10 cellular contexts compared by ENCODE assay signal in the genomic region with DNA sequence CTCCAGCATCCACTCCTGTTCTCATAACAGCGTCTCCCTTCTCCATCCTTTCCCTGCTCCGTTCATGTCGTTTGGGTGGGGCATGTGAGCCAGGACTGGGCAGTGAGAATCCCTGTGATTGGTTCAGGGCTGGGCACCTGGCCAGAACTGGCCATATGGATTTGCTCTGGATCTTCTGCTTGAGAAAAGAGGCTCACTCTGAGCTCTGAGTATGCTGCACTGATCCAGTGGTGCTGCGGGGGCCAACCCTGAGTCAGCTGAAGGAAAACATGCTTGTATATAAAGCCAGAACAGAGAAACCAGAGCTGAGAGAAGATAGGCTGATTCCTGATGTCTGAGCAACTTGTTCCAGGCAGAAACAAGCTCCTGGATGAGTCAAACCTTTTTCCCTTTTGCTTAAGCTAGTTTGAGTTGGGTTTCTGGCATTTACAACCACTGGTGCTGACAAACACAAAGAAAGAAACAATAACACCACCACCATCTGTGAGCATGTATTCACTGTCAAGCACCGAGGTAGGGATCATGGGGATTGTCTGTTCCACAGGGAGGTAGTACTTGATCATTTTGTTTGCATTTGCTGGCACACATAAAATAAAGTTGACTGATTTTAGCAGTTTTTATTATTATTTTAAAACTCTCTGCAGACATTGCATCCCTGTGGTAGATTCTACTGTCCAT. TPM values are rescaled to one million over a fixed set of nuclear protein-coding genes. Genes with fewer than 3 reads are reported as not detected.
A peak's percentile ranks its signal among the peaks of the same experiment; 100 is the strongest.
DNase-seq lines count a peak whose midpoint lies in the region; ATAC-seq and TF ChIP-seq lines count a peak whose summit lies in the region.
"Had no signal": no experiment of that assay in that cellular context is flagged by ENCODE, and none has a peak within 500 bp of the region (broad histone marks: within the 10 kb centered on the region; RNA-seq: fewer than 3 reads in every experiment).

No MANE protein-coding gene starts in this region.

- H3K4me3 ChIP-seq in heart right ventricle (no peak overlapping the region), stomach (no peak overlapping the region)

- H3K4me3 Mint-ChIP-seq in activated T-cell treated with anti-CD3 and anti-CD28 coated beads, Interleukin-2, amount 50 U/mL, for 24 hours = no peak overlapping the region

- H3K9me3 ChIP-seq in heart right ventricle (no peaks in the 10 kb centered on the region), stomach (no peaks in the 10 kb centered on the region)

- peak in 5 of 8 donors; percentile 17 to 75 (median 31) for ATAC-seq in heart right ventricle
- ATAC-seq in GM18867 (IDR thresholded peaks at IDR 0.05; ENCODE audit: unreplicated experiment) = no peak

- no peak for DNase-seq in activated T-cell treated with anti-CD3 and anti-CD28 coated beads, Interleukin-2, amount 50 U/mL, for 24 hours
- no peak for DNase-seq in activated T-cell treated with anti-CD3 and anti-CD28 coated beads for 4 hours
- peak; percentile 6 for DNase-seq in SW480 (ENCODE audit: low spot score)
- DNase-seq in heart right ventricle = peak; percentile 9 to 25
- peak; percentile 42 for DNase-seq in stomach
- DNase-seq in NCI-H1930 (lab: John Stamatoyannopoulos, UW) = no peak
- no peak for DNase-seq in activated naive CD4-positive, alpha-beta T cell (lab: John Stamatoyannopoulos, UW)
- DNase-seq: stimulated activated naive CD4-positive, alpha-beta T cell treated with Interleukin-2 at 50 U/mL for 16 hours had no signal

- TF ChIP-seq EP300 in stomach (IDR thresholded peaks at IDR 0.05) = no peak

- H3K4me1 Mint-ChIP-seq in activated T-cell treated with anti-CD3 and anti-CD28 coated beads, Interleukin-2, amount 50 U/mL, for 24 hours (ENCODE audit: low read depth) = peaks cover 6% of the 10 kb centered on the region

- no peaks in the 10 kb centered on the region for H3K9me3 Mint-ChIP-seq in activated T-cell treated with anti-CD3 and anti-CD28 coated beads, Interleukin-2, amount 50 U/mL, for 24 hours

- H3K27me3 Mint-ChIP-seq in activated T-cell treated with anti-CD3 and anti-CD28 coated beads, Interleukin-2, amount 50 U/mL, for 24 hours = no peaks in the 10 kb centered on the region

- H3K27ac ChIP-seq in heart right ventricle (no peak overlapping the region), stomach (peak overlapping the region in 4 of 5 donors; percentile 53 to 78 (median 60))
- H3K27ac ChIP-seq: VCaP had no signal

- 27 to 35% methylated on average over 5 of the region's 5 CpGs for WGBS in heart right ventricle, 2 donors
- 32 to 45% (median 44%) methylated on average over 5 of the region's 5 CpGs for WGBS in stomach, 5 donors

- H3K36me3 ChIP-seq in heart right ventricle (no peaks in the 10 kb centered on the region), stomach (no peaks in the 10 kb centered on the region)

- H3K27ac Mint-ChIP-seq in activated T-cell treated with anti-CD3 and anti-CD28 coated beads, Interleukin-2, amount 50 U/mL, for 24 hours = peak overlapping the region; percentile 71

- intact Hi-C loops in heart right ventricle (cut with DNase I) (no loop called here), stomach (cut with DNase I; ENCODE audit: low total_unique reads) (no loop called here)

- no peak for TF ChIP-seq CTCF in heart right ventricle (IDR thresholded peaks at IDR 0.05)
- TF ChIP-seq CTCF in stomach (IDR thresholded peaks at IDR 0.05) = no peak

- H3K36me3 Mint-ChIP-seq in activated T-cell treated with anti-CD3 and anti-CD28 coated beads, Interleukin-2, amount 50 U/mL, for 24 hours (ENCODE audit: low read depth) = no peaks in the 10 kb centered on the region

- TF ChIP-seq POLR2A in stomach (IDR thresholded peaks at IDR 0.05) = no peak

- H3K4me1 ChIP-seq in heart right ventricle (peaks cover 0 to 27% (median 0%) of the 10 kb centered on the region in 9 donors), stomach (peaks cover 0 to 14% (median 9%) of the 10 kb centered on the region in 4 donors)

- no peaks in the 10 kb centered on the region for H3K27me3 ChIP-seq in heart right ventricle
- H3K27me3 ChIP-seq in stomach = no peaks in the 10 kb centered on the region

RNA-seq across cellular contexts. Expression of gene HPD, which starts 14.0 kb away (rescaled TPM):
- 1 to 10 TPM in 6 of 10 donors, under 1 TPM in 4; 0.24 to 3.4 (median 1.2) TPM for total RNA-seq in heart right ventricle
- 1 to 10 TPM; 1.0 to 1.3 TPM for polyA plus RNA-seq in heart right ventricle
- under 1 TPM in 1 of 5 donors, not detected in 4; 0.73 TPM for total RNA-seq in stomach
- polyA plus RNA-seq in stomach = 1 to 10 TPM in 1 of 3 donors, under 1 TPM in 1, not detected in 1; 0.40 to 3.1 TPM

RNA-seq across cellular contexts. Expression of gene PSMD9, which starts 15.9 kb away (rescaled TPM):
- 10 to 100 TPM; 29.3 to 39.9 (median 34.4) TPM for total RNA-seq in heart right ventricle
- polyA plus RNA-seq in heart right ventricle = 100 to 1,000 TPM in 1 of 2 donors, 10 to 100 TPM in 1; 13.6 to 117 TPM
- total RNA-seq in stomach = 10 to 100 TPM in 3 of 5 donors, 1 to 10 TPM in 2; 2.9 to 38.8 (median 14.0) TPM
- 10 to 100 TPM; 44.1 to 97.3 (median 85.5) TPM for polyA plus RNA-seq in stomach

RNA-seq across cellular contexts. Expression of gene CFAP251, which starts 45.7 kb away (rescaled TPM):
- total RNA-seq in heart right ventricle (1 to 10 TPM in 7 of 10 donors, under 1 TPM in 3; 0.52 to 4.6 (median 1.9) TPM), stomach (1 to 10 TPM in 3 of 5 donors, under 1 TPM in 1, not detected in 1; 0.29 to 2.8 (median 1.2) TPM)
- polyA plus RNA-seq in heart right ventricle (1 to 10 TPM in 1 of 2 donors, under 1 TPM in 1; 0.66 to 1.0 TPM), stomach (1 to 10 TPM in 1 of 3 donors, under 1 TPM in 1, not detected in 1; 0.85 to 1.2 TPM)

Comparison
In these comparisons a context has a peak if more than half of its experiments do, and no peak if none do; other contexts are left out.
1. DNase-seq: peak in SW480 (single experiment), heart right ventricle (2 of 2) and stomach (single experiment); none in activated T-cell treated with anti-CD3 and anti-CD28 coated beads, Interleukin-2, amount 50 U/mL, for 24 hours (single experiment), activated T-cell treated with anti-CD3 and anti-CD28 coated beads for 4 hours (single experiment), NCI-H1930 (0 of 2) and activated naive CD4-positive, alpha-beta T cell (0 of 4).
2. H3K27ac ChIP-seq: peak in stomach (4 of 5); none in heart right ventricle (0 of 10).